Comparison of ENCODE assay signal across 8 cellular contexts in the genomic region with DNA sequence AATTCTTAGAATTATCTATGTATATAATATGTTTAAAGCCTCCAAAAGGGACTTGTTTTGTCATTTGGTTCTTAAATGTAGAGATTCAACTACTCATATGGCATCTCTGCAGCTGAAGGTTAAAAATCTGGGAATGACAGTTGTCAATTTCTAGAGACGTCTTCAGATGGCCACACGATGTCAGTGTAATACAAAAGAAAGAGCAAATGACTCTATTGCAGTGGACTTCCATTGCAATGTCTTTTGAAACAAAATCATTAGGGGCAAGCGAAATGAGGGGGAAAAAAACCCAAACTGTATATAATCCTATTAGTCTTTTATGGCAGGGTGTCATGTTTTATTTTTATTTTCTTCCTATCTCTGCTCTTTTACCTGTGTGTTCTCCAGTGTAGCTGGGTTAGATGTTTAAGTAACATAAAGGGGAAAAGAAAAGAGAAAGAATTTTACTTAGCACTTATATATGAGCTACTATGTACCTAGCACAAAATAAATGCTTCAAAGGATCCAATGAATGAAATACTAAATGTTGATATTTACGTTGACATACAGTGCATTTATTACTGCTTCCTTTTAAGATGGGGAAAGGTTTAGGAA. TPM values are rescaled to one million over a fixed set of nuclear protein-coding genes. Genes with fewer than 3 reads are reported as not detected.
A peak's percentile ranks its signal among the peaks of the same experiment; 100 is the strongest.
DNase-seq lines count a peak whose midpoint lies in the region; ATAC-seq and TF ChIP-seq lines count a peak whose summit lies in the region.

No MANE protein-coding gene starts in this region.

- H3K4me3 Mint-ChIP-seq in activated naive CD4-positive, alpha-beta T cell treated with anti-CD3 and anti-CD28 coated beads, Interleukin-2, amount 10 ng/mL, durations not matched to agents 7 days and 5 days, result no peak overlapping the region
- H3K4me3 Mint-ChIP-seq in CD8-positive, alpha-beta memory T cell, result no peak overlapping the region

- in situ Hi-C loops in G401 (cut with HindIII; ENCODE audit: low sequenced_read_pairs), result no loop called here

- no peaks in the 10 kb centered on the region for H3K27me3 Mint-ChIP-seq in activated naive CD4-positive, alpha-beta T cell treated with anti-CD3 and anti-CD28 coated beads, Interleukin-2, amount 10 ng/mL, durations not matched to agents 7 days and 5 days
- H3K27me3 Mint-ChIP-seq in CD8-positive, alpha-beta memory T cell, result peaks cover 2 to 20% of the 10 kb centered on the region in 2 donors

- no peak for ATAC-seq in lung (ENCODE audit: insufficient read depth, low FRiP score)

- CTCF ChIA-PET in activated naive CD4-positive, alpha-beta T cell treated with anti-CD3 and anti-CD28 coated beads, Interleukin-2, amount 10 ng/mL, durations not matched to agents 7 days and 5 days (lab: Charles Lee), result interaction anchor here (0.6 to 2.6 kb wide), 5 partner anchors 10 to 355 kb away, joined by 3 to 12 read pairs (median 6); no protein-coding TSS in a partner anchor
- CTCF ChIA-PET in CD8-positive, alpha-beta memory T cell (lab: Charles Lee), result interaction anchor here (3.6 kb wide), 1 partner anchor 10 kb away, joined by 14 read pairs; no protein-coding TSS in a partner anchor

- no peak overlapping the region for H3K4me3 ChIP-seq in breast epithelium
- H3K4me3 ChIP-seq in lung, result no peak overlapping the region
- no peak overlapping the region for H3K4me3 ChIP-seq in CD8-positive, alpha-beta memory T cell (ENCODE audit: low read length)

- intact Hi-C loops in breast epithelium (cut with DNase I; ENCODE audit: low total_unique reads), result no loop called here

- no peaks in the 10 kb centered on the region for H3K4me1 Mint-ChIP-seq in activated naive CD4-positive, alpha-beta T cell treated with anti-CD3 and anti-CD28 coated beads, Interleukin-2, amount 10 ng/mL, durations not matched to agents 7 days and 5 days
- H3K4me1 Mint-ChIP-seq in CD8-positive, alpha-beta memory T cell, result no peaks in the 10 kb centered on the region

- POLR2A ChIA-PET in CD8-positive, alpha-beta memory T cell (lab: Charles Lee), result no interaction called here

- no peak overlapping the region for H3K27ac Mint-ChIP-seq in activated naive CD4-positive, alpha-beta T cell treated with anti-CD3 and anti-CD28 coated beads, Interleukin-2, amount 10 ng/mL, durations not matched to agents 7 days and 5 days
- H3K27ac Mint-ChIP-seq in CD8-positive, alpha-beta memory T cell, result no peak overlapping the region

- H3K9me3 ChIP-seq in breast epithelium (peaks cover 3 to 18% of the 10 kb centered on the region in 2 donors), lung (ENCODE audit: control insufficient read depth in 2 of 2, insufficient read depth in 1 of 2, low read length in 1 of 2) (peaks cover 0 to 2% of the 10 kb centered on the region in 2 donors)
- no peaks in the 10 kb centered on the region for H3K9me3 ChIP-seq in CD8-positive, alpha-beta memory T cell (ENCODE audit: low read length)

- H3K27me3 ChIP-seq in breast epithelium (no peaks in the 10 kb centered on the region), lung (ENCODE audit: control insufficient read depth, insufficient read depth) (no peaks in the 10 kb centered on the region)
- no peaks in the 10 kb centered on the region for H3K27me3 ChIP-seq in CD8-positive, alpha-beta memory T cell (ENCODE audit: insufficient read depth, low read length, poor library complexity, severe bottlenecking)

- WGBS in lung, 2 donors, result 26 to 33% methylated on average over 4 of the region's 4 CpGs

- no peak overlapping the region for H3K27ac ChIP-seq in breast epithelium
- H3K27ac ChIP-seq in lung (ENCODE audit: low read depth in 1 of 2, low read length in 1 of 2), result no peak overlapping the region
- no peak overlapping the region for H3K27ac ChIP-seq in CD8-positive, alpha-beta memory T cell (ENCODE audit: low read depth, low read length)

- no peaks in the 10 kb centered on the region for H3K4me1 ChIP-seq in breast epithelium
- H3K4me1 ChIP-seq in lung (ENCODE audit: control insufficient read depth in 2 of 2, insufficient read depth in 2 of 2, low read length in 2 of 2), result no peaks in the 10 kb centered on the region
- H3K4me1 ChIP-seq in CD8-positive, alpha-beta memory T cell (ENCODE audit: insufficient read depth, low read length), result no peaks in the 10 kb centered on the region

- no peaks in the 10 kb centered on the region for H3K36me3 ChIP-seq in breast epithelium
- no peaks in the 10 kb centered on the region for H3K36me3 ChIP-seq in lung (ENCODE audit: control insufficient read depth in 2 of 2, insufficient read depth in 2 of 2, low read length in 2 of 2)
- H3K36me3 ChIP-seq in CD8-positive, alpha-beta memory T cell (ENCODE audit: insufficient read depth, low read length), result no peaks in the 10 kb centered on the region

- TF ChIP-seq POLR2A in breast epithelium (IDR thresholded peaks at IDR 0.05), result no peak

- peaks cover 4% of the 10 kb centered on the region for H3K9me3 Mint-ChIP-seq in activated naive CD4-positive, alpha-beta T cell treated with anti-CD3 and anti-CD28 coated beads, Interleukin-2, amount 10 ng/mL, durations not matched to agents 7 days and 5 days
- H3K9me3 Mint-ChIP-seq in CD8-positive, alpha-beta memory T cell, result peaks cover 5 to 17% (median 14%) of the 10 kb centered on the region in 5 donors

- DNase-seq in G401 (ENCODE audit: low spot score) (peak; percentile 32), NCI-H146 treated with DMSO at 0.1 percent for 48 hours (lab: John Stamatoyannopoulos, UW; ENCODE audit: unreplicated experiment) (peak; percentile 70), breast epithelium (ENCODE audit: low spot score in 2 of 2) (no peak), lung (ENCODE audit: low spot score) (no peak), NCI-H510A treated with DMSO at 0.1 percent for 48 hours (lab: John Stamatoyannopoulos, UW) (no peak)
- no peak for DNase-seq in activated naive CD4-positive, alpha-beta T cell treated with anti-CD3 and anti-CD28 coated beads, Interleukin-2, amount 10 ng/mL, durations not matched to agents 7 days and 5 days
- no peak for DNase-seq in CD8-positive, alpha-beta memory T cell
- no peak for DNase-seq in activated CD8-positive, alpha-beta memory T cell treated with anti-CD3 and anti-CD28 coated beads, Interleukin-2, amount 50 U/mL, for 48 hours

- H3K36me3 Mint-ChIP-seq in activated naive CD4-positive, alpha-beta T cell treated with anti-CD3 and anti-CD28 coated beads, Interleukin-2, amount 10 ng/mL, durations not matched to agents 7 days and 5 days, result no peaks in the 10 kb centered on the region
- H3K36me3 Mint-ChIP-seq in CD8-positive, alpha-beta memory T cell, result no peaks in the 10 kb centered on the region

- TF ChIP-seq CTCF in breast epithelium (IDR thresholded peaks at IDR 0.05) (peak; percentile 28 to 66 (median 61)), lung (IDR thresholded peaks at IDR 0.05; ENCODE audit: control extremely low read depth, extremely low read depth) (peak; percentile 35)

RNA-seq across cellular contexts. Expression of gene CCN2, which starts 26.2 kb away (rescaled TPM):
- 40.3 and 42.9 TPM in 2 replicates for total RNA-seq in G401 (2014; rRNA removed; shearing (Covaris generic))
- 100 to 1,000 TPM in 1 of 3 donors, 10 to 100 TPM in 2; 91.1 to 122 (median 95.0) TPM for total RNA-seq in breast epithelium
- 100 to 1,000 TPM in 1 of 2 donors, 10 to 100 TPM in 1; 73.5 to 159 TPM for total RNA-seq in lung
- 100 to 1,000 TPM in 1 of 2 donors, 10 to 100 TPM in 1; 33.9 to 154 TPM for polyA plus RNA-seq in lung
- total RNA-seq in CD8-positive, alpha-beta memory T cell, result not detected
- not detected for polyA plus RNA-seq in CD8-positive, alpha-beta memory T cell

Comparison
In these comparisons a context has a peak if more than half of its experiments do, and no peak if none do; other contexts are left out.
1. DNase-seq: peak in G401 (single experiment) and NCI-H146 treated with DMSO at 0.1 percent for 48 hours (single experiment); none in breast epithelium (0 of 2), lung (single experiment), activated naive CD4-positive, alpha-beta T cell treated with anti-CD3 and anti-CD28 coated beads, Interleukin-2, amount 10 ng/mL, durations not matched to agents 7 days and 5 days (single experiment), CD8-positive, alpha-beta memory T cell (0 of 5), activated CD8-positive, alpha-beta memory T cell treated with anti-CD3 and anti-CD28 coated beads, Interleukin-2, amount 50 U/mL, for 48 hours (single experiment) and NCI-H510A treated with DMSO at 0.1 percent for 48 hours (single experiment).
2. RNA of gene CCN2, which starts 26.2 kb away (total RNA-seq): 73.5 to 159 TPM in lung, 91.1 to 122 TPM in breast epithelium and 40.3 to 42.9 TPM in G401; not detected in CD8-positive, alpha-beta memory T cell; every median in the first group is over 10 times any median in the second.